Comparison of ENCODE assay signal across 8 cellular contexts in the genomic region with DNA sequence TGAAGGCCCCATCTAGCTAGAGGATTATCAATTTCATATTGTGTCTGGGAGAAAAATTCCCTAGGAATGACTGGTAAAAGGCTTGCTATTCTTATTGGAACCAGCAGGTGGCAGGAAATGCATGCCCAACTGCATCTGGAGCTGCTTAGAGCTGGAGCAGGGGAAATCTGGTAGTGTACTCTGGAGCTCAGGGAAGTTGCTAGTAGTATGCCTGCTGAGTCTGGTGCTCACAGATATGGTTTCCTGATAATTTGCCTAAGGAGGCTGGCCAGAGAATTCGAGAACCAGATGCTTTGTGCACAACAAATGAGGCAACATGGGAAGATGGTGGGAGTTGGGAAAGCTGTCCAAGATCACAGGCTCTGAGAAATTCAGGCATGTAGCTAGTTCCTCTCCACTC. TPM values are rescaled to one million over a fixed set of nuclear protein-coding genes. Genes with fewer than 3 reads are reported as not detected.
DNase-seq lines count a peak whose midpoint lies in the region; ATAC-seq and TF ChIP-seq lines count a peak whose summit lies in the region.

No MANE protein-coding gene starts in this region.

- H3K4me1 ChIP-seq in OCI-LY1 (ENCODE audit: insufficient read depth, low read length, severe bottlenecking), result no peaks in the 10 kb centered on the region

- no peak overlapping the region for H3K27ac ChIP-seq in OCI-LY1 (ENCODE audit: low read depth, low read length, poor library complexity, severe bottlenecking)

- H3K9me2 ChIP-seq in OCI-LY1 (ENCODE audit: low read depth, low read length), result no peaks in the 10 kb centered on the region

- H3K36me3 Mint-ChIP-seq in activated T-helper 1 cell treated with anti-CD3 and anti-CD28 coated beads, Interleukin-12 subunit alpha, Interleukin-12 subunit beta, Interleukin-2, Interleukin-4 antibody, amounts not matched to agents 30 ng/mL and 10 ng/mL and 1 ng/mL, durations not matched to agents 14 hours and 24 hours and 36 hours (ENCODE audit: low read depth), result peaks cover 8% of the 10 kb centered on the region

- H4K20me1 ChIP-seq in OCI-LY1 (ENCODE audit: insufficient read depth, low read length), result no peaks in the 10 kb centered on the region

- H3F3A ChIP-seq in OCI-LY1 (ENCODE audit: insufficient read depth, low read length), result no peaks in the 10 kb centered on the region

- H3K36me3 ChIP-seq in OCI-LY1 (ENCODE audit: insufficient read depth, low read length), result peaks cover 13% of the 10 kb centered on the region; the same call in 1 of the 2 replicates

- no peaks in the 10 kb centered on the region for H3K79me2 ChIP-seq in OCI-LY1 (ENCODE audit: insufficient read depth, low read length)

- no peak overlapping the region for H3K27ac Mint-ChIP-seq in activated T-helper 1 cell treated with anti-CD3 and anti-CD28 coated beads, Interleukin-12 subunit alpha, Interleukin-12 subunit beta, Interleukin-2, Interleukin-4 antibody, amounts not matched to agents 30 ng/mL and 10 ng/mL and 1 ng/mL, durations not matched to agents 14 hours and 24 hours and 36 hours

- no peak overlapping the region for H3K4me3 Mint-ChIP-seq in activated T-helper 1 cell treated with anti-CD3 and anti-CD28 coated beads, Interleukin-12 subunit alpha, Interleukin-12 subunit beta, Interleukin-2, Interleukin-4 antibody, amounts not matched to agents 30 ng/mL and 10 ng/mL and 1 ng/mL, durations not matched to agents 14 hours and 24 hours and 36 hours

- no peaks in the 10 kb centered on the region for H3K4me1 Mint-ChIP-seq in activated T-helper 1 cell treated with anti-CD3 and anti-CD28 coated beads, Interleukin-12 subunit alpha, Interleukin-12 subunit beta, Interleukin-2, Interleukin-4 antibody, amounts not matched to agents 30 ng/mL and 10 ng/mL and 1 ng/mL, durations not matched to agents 14 hours and 24 hours and 36 hours (ENCODE audit: low read depth)

- H2AFZ ChIP-seq in OCI-LY1 (ENCODE audit: low read length), result no peak overlapping the region

- in situ Hi-C loops in T47D (cut with HindIII; ENCODE audit: low pct_unique_long_range_greater_than_20kb, low sequenced_read_pairs), result no loop called here

- no peak overlapping the region for H3K4me3 ChIP-seq in OCI-LY1 (ENCODE audit: low read depth, low read length, poor library complexity, severe bottlenecking)

- no peaks in the 10 kb centered on the region for H3K9me3 ChIP-seq in OCI-LY1 (ENCODE audit: low read length)

- no peak overlapping the region for H3K9ac ChIP-seq in OCI-LY1 (ENCODE audit: low read length)

- intact Hi-C loops in activated T-helper 1 cell treated with anti-CD3 and anti-CD28 coated beads, Interleukin-12 subunit alpha, Interleukin-12 subunit beta, Interleukin-2, Interleukin-4 antibody, amounts not matched to agents 30 ng/mL and 10 ng/mL and 1 ng/mL, durations not matched to agents 14 hours and 24 hours and 36 hours (cut with micrococcal nuclease), result loop anchor here (1.0 kb wide), 1 partner anchor 318 kb away; no protein-coding TSS in a partner anchor

- no peaks in the 10 kb centered on the region for H3K9me3 Mint-ChIP-seq in activated T-helper 1 cell treated with anti-CD3 and anti-CD28 coated beads, Interleukin-12 subunit alpha, Interleukin-12 subunit beta, Interleukin-2, Interleukin-4 antibody, amounts not matched to agents 30 ng/mL and 10 ng/mL and 1 ng/mL, durations not matched to agents 14 hours and 24 hours and 36 hours

- ATAC-seq in GM19328 (IDR thresholded peaks at IDR 0.05; ENCODE audit: unreplicated experiment), result peak; percentile 50

- H3K27me3 Mint-ChIP-seq in activated T-helper 1 cell treated with anti-CD3 and anti-CD28 coated beads, Interleukin-12 subunit alpha, Interleukin-12 subunit beta, Interleukin-2, Interleukin-4 antibody, amounts not matched to agents 30 ng/mL and 10 ng/mL and 1 ng/mL, durations not matched to agents 14 hours and 24 hours and 36 hours (ENCODE audit: insufficient read depth), result no peaks in the 10 kb centered on the region

- TF ChIP-seq CTCF in OCI-LY1 (IDR thresholded peaks at IDR 0.05; ENCODE audit: low read length), result peak; percentile 71

- H3K4me2 ChIP-seq in OCI-LY1 (ENCODE audit: low read length), result no peak overlapping the region

- H3K27me3 ChIP-seq in OCI-LY1 (ENCODE audit: insufficient read depth, low read length), result no peaks in the 10 kb centered on the region

- DNase-seq in DMS53 treated with DMSO at 0.1 percent for 48 hours (lab: John Stamatoyannopoulos, UW; ENCODE audit: unreplicated experiment) (peak; percentile 67), HuH-7 (ENCODE audit: low spot score) (peak; percentile 40), T47D (ENCODE audit: low read depth in 1 of 2, low spot score in 1 of 2) (peak; percentile 62 to 83), iPS-NIHi7 (ENCODE audit: extremely low spot score) (peak; percentile 83)
- DNase-seq in stimulated activated CD4-positive, alpha-beta T cell treated with anti-CD3 and anti-CD28 coated beads, Interleukin-2, amount 100 ng/mL, for 48 hours, result peak; percentile 12 to 17
- no peak for DNase-seq in activated T-helper 1 cell treated with anti-CD3 and anti-CD28 coated beads, Interleukin-12 subunit alpha, Interleukin-12 subunit beta, Interleukin-2, Interleukin-4 antibody, amounts not matched to agents 30 ng/mL and 10 ng/mL and 1 ng/mL, durations not matched to agents 14 hours and 24 hours and 36 hours (ENCODE audit: low spot score)

RNA-seq across cellular contexts. Expression of a gene that starts 53.7 kb away (rescaled TPM):
- total RNA-seq in activated T-helper 1 cell treated with anti-CD3 and anti-CD28 coated beads, Interleukin-12 subunit alpha, Interleukin-12 subunit beta, Interleukin-2, Interleukin-4 antibody, amounts not matched to agents 30 ng/mL and 10 ng/mL and 1 ng/mL, durations not matched to agents 14 hours and 24 hours and 36 hours, result 340 and 348 TPM in 2 replicates
